In genomic region chr1:5832916-5833895, GRCh38 we compare ENCODE assay signal across 18 cellular contexts.
DNase-seq lines count a peak whose midpoint lies in the region; ATAC-seq lines count a peak whose summit lies in the region.
"Had no signal": no experiment of that assay in that cellular context is flagged by ENCODE, and none has a peak within 500 bp of the region (broad histone marks: within the 10 kb centered on the region; RNA-seq: fewer than 3 reads in every experiment).

No MANE protein-coding gene starts in this region.

- no peak overlapping the region for H2BK5ac ChIP-seq in neuronal stem cell (ENCODE audit: low read length)

- H3K27me3 ChIP-seq in right cardiac atrium (ENCODE audit: control insufficient read depth, insufficient read depth) (no peaks in the 10 kb centered on the region), iPS-20b (ENCODE audit: insufficient read depth, low read length) (peaks cover 7% of the 10 kb centered on the region; the same call in 1 of the 2 replicates), neuronal stem cell (ENCODE audit: control insufficient read depth in 3 of 3, insufficient read depth in 3 of 3, low read depth in 1 of 3, low read length in 3 of 3) (peaks cover 0 to 23% (median 0%) of the 10 kb centered on the region in 3 experiments)

- H3K9me3 ChIP-seq in right cardiac atrium (ENCODE audit: control insufficient read depth, low read length) (no peaks in the 10 kb centered on the region), iPS-20b (ENCODE audit: insufficient read depth, low read depth, low read length) (no peaks in the 10 kb centered on the region), neuronal stem cell (replicated peaks in 1 of 2; ENCODE audit: control insufficient read depth in 2 of 2, insufficient read depth in 1 of 2, low read depth in 1 of 2, low read length in 2 of 2) (no peaks in the 10 kb centered on the region)
- H3K9me3 ChIP-seq: BLaER1 treated with 17β-estradiol and CSF1 and Interleukin-3, amounts not matched to agents 10 nM and 100 nM had no signal

- intact Hi-C loops in right cardiac atrium (cut with DNase I) (no loop called here), Right ventricle myocardium inferior (cut with DNase I) (no loop called here)

- peak overlapping the region; percentile 2 for H3K18ac ChIP-seq in neuronal stem cell (ENCODE audit: low read length)

- H3K23ac ChIP-seq in neuronal stem cell (ENCODE audit: low read depth, low read length, poor library complexity), result peak overlapping the region; percentile 67

- WGBS in right cardiac atrium, result 80% methylated on average over 40 of the region's 40 CpGs
- WGBS in neuronal stem cell (ENCODE audit: extremely low coverage in 2 of 2, insufficient read length in 2 of 2, insufficient replicate concordance in 1 of 2), 2 donors, result no CpG with 5 or more reads among the region's 40 CpGs

- H3K27ac ChIP-seq in right cardiac atrium (ENCODE audit: low read length) (no peak overlapping the region), iPS-20b (ENCODE audit: low read length) (peak overlapping the region; percentile 39), neuronal stem cell (replicated peaks; ENCODE audit: low read length) (no peak overlapping the region)
- H3K27ac ChIP-seq: 22Rv1; BLaER1 treated with 17β-estradiol and CSF1 and Interleukin-3, amounts not matched to agents 10 nM and 100 nM; GM23248; KMS-11 had no signal

- H3K9ac ChIP-seq in iPS-20b (ENCODE audit: low read depth, low read length), result no peak overlapping the region
- H3K9ac ChIP-seq in neuronal stem cell (ENCODE audit: low read depth, low read length, poor library complexity), result peak overlapping the region; percentile 50
- H3K9ac ChIP-seq: BLaER1 treated with 17β-estradiol and CSF1 and Interleukin-3, amounts not matched to agents 10 nM and 100 nM; GM23248; KMS-11 had no signal

- no peak overlapping the region for H2BK12ac ChIP-seq in neuronal stem cell (ENCODE audit: low read length)

- no peak overlapping the region for H3K14ac ChIP-seq in neuronal stem cell (ENCODE audit: low read length)

- no peak overlapping the region for H4K91ac ChIP-seq in neuronal stem cell (ENCODE audit: low read depth, low read length, poor library complexity)

- ATAC-seq in right cardiac atrium (no peak), Right ventricle myocardium inferior (no peak), GM21367 (IDR thresholded peaks at IDR 0.05; ENCODE audit: unreplicated experiment) (no peak)
- ATAC-seq: CD8-positive, alpha-beta T cell; GM12878 had no signal

- H3K4ac ChIP-seq in neuronal stem cell (ENCODE audit: low read length), result no peak overlapping the region

- H2AFZ ChIP-seq in neuronal stem cell (ENCODE audit: low read length), result no peak overlapping the region
- H2AFZ ChIP-seq: GM23248 had no signal

- H2BK120ac ChIP-seq in neuronal stem cell (ENCODE audit: low read depth, low read length), result no peak overlapping the region

- H3K79me1 ChIP-seq in neuronal stem cell (ENCODE audit: low read depth, low read length), result no peaks in the 10 kb centered on the region

- H3K4me2 ChIP-seq in neuronal stem cell (ENCODE audit: insufficient read depth, low read length, poor library complexity, severe bottlenecking), result no peak overlapping the region
- H3K4me2 ChIP-seq: KMS-11 had no signal

- peak in 2 of 3 donors; percentile 36 to 42 for DNase-seq in right cardiac atrium
- DNase-seq in Right ventricle myocardium inferior (ENCODE audit: missing footprints), result no peak
- no peak for DNase-seq in neuronal stem cell (ENCODE audit: low spot score)
- no peak for DNase-seq in A172 (ENCODE audit: low spot score)
- DNase-seq in hippocampal formation (lab: John Stamatoyannopoulos, UW), result no peak
- DNase-seq: CD8-positive, alpha-beta T cell; COR-L47; DMS 273 treated with DMSO at 0.1 percent for 48 hours; DND-41; EL; GM23248; H9 had no signal

- H3K4me1 ChIP-seq in right cardiac atrium (ENCODE audit: control insufficient read depth, insufficient read depth, low read length), result no peaks in the 10 kb centered on the region
- peaks cover 11% of the 10 kb centered on the region; the same call in 1 of the 2 replicates for H3K4me1 ChIP-seq in iPS-20b (ENCODE audit: insufficient read depth, low read length)
- peaks cover 0 to 4% of the 10 kb centered on the region in 2 donors for H3K4me1 ChIP-seq in neuronal stem cell (ENCODE audit: control insufficient read depth in 2 of 2, insufficient read depth in 1 of 2, low read depth in 1 of 2, low read length in 2 of 2)

- H2BK15ac ChIP-seq in neuronal stem cell (ENCODE audit: low read length), result no peak overlapping the region

- H3K4me3 ChIP-seq in right cardiac atrium (ENCODE audit: low read length) (no peak overlapping the region), iPS-20b (ENCODE audit: low read length) (no peak overlapping the region), neuronal stem cell (ENCODE audit: low read length in 2 of 2) (no peak overlapping the region)
- H3K4me3 ChIP-seq: BLaER1 treated with 17β-estradiol and CSF1 and Interleukin-3, amounts not matched to agents 10 nM and 100 nM; GM12878; GM23248 had no signal

- H3K36me3 ChIP-seq in iPS-20b (ENCODE audit: insufficient read depth, low read depth, low read length), result no peaks in the 10 kb centered on the region
- no peaks in the 10 kb centered on the region for H3K36me3 ChIP-seq in neuronal stem cell (replicated peaks in 1 of 2; ENCODE audit: control insufficient read depth in 2 of 2, insufficient read depth in 2 of 2, low read length in 2 of 2)
- H3K36me3 ChIP-seq: BLaER1 treated with 17β-estradiol and CSF1 and Interleukin-3, amounts not matched to agents 10 nM and 100 nM had no signal

- H4K8ac ChIP-seq in neuronal stem cell (ENCODE audit: low read depth, low read length), result no peak overlapping the region

- peak overlapping the region; percentile 20 for H2AK5ac ChIP-seq in neuronal stem cell (ENCODE audit: low read depth, low read length)

Comparison
In these comparisons a context has a peak if more than half of its experiments do, and no peak if none do; other contexts are left out.
1. DNase-seq: peak in right cardiac atrium (2 of 3); none in Right ventricle myocardium inferior (single experiment), neuronal stem cell (single experiment), A172 (single experiment) and hippocampal formation (0 of 2).